9 cellular contexts compared by ENCODE assay signal in genomic region chr7:108328174-108328651, GRCh38.
A peak's percentile ranks its signal among the peaks of the same experiment; 100 is the strongest.
DNase-seq lines count a peak whose midpoint lies in the region; ATAC-seq, FAIRE-seq and TF ChIP-seq lines count a peak whose summit lies in the region.
"Had no signal": no experiment of that assay in that cellular context is flagged by ENCODE, and none has a peak within 500 bp of the region (broad histone marks: within the 10 kb centered on the region; RNA-seq: fewer than 3 reads in every experiment).

No MANE protein-coding gene starts in this region.

- H3K4me3 ChIP-seq in K562 (no peak overlapping the region), tibial artery (no peak overlapping the region)

- peak; percentile 29 for FAIRE-seq in K562 (lab: Jason Lieb, UNC)

- no peak for TF ChIP-seq RAD21 in K562 (CRISPR knock-in tag; conservative IDR thresholded peaks at IDR 0.05 in 1 of 2, IDR thresholded peaks at IDR 0.05 in 1 of 2)

- TF ChIP-seq POLR2A in K562 (conservative IDR thresholded peaks at IDR 0.05), result no peak

- H3K9me1 ChIP-seq in K562 (ENCODE audit: control insufficient read depth, insufficient read depth, low read length), result no peaks in the 10 kb centered on the region

- H3K79me2 ChIP-seq in K562 (ENCODE audit: control insufficient read depth, insufficient read depth, low read length), result no peaks in the 10 kb centered on the region

- BruUV-seq in K562 (replicated peaks; lab: Mats Ljungman, UMichigan), result no TSS peak

- ATAC-seq in GM18502 (IDR thresholded peaks at IDR 0.05; ENCODE audit: poor library complexity, unreplicated experiment) (peak; percentile 73), GM21526 (IDR thresholded peaks at IDR 0.05; ENCODE audit: low FRiP score, unreplicated experiment) (peak; percentile 74), HG03354 (IDR thresholded peaks at IDR 0.05; ENCODE audit: poor library complexity, severe bottlenecking, unreplicated experiment) (peak; percentile 76), K562 (no peak)

- CTCF ChIA-PET in K562 (lab: Yijun Ruan, JAX; ENCODE audit: low intra/inter-chr PET ratio), result no interaction called here

- no peak overlapping the region for H3K4me2 ChIP-seq in K562 (ENCODE audit: insufficient read depth, low read length)

- H4K20me1 ChIP-seq in K562 (replicated peaks; ENCODE audit: control insufficient read depth, insufficient read depth, low read length), result no peaks in the 10 kb centered on the region

- 2% methylated on average over 2 of the region's 2 CpGs for WGBS in K562 (ENCODE audit: insufficient coverage, low coverage, missing lambda C conversion rate)

- H3K9ac ChIP-seq in K562 (ENCODE audit: insufficient read depth in 1 of 2, low read depth in 2 of 2, low read length in 2 of 2), result no peak overlapping the region

- no peaks in the 10 kb centered on the region for H3K4me1 ChIP-seq in K562 (replicated peaks in 1 of 2; ENCODE audit: control insufficient read depth in 2 of 2, insufficient read depth in 2 of 2, low read length in 2 of 2)
- no peaks in the 10 kb centered on the region for H3K4me1 ChIP-seq in tibial artery

- H3K9me3 ChIP-seq in K562 (replicated peaks; ENCODE audit: control insufficient read depth, insufficient read depth, low read depth, low read length) (no peaks in the 10 kb centered on the region), tibial artery (no peaks in the 10 kb centered on the region)

- intact Hi-C loops in K562 (cut with micrococcal nuclease) (no loop called here), tibial artery (cut with DNase I; ENCODE audit: low total_unique reads) (no loop called here)

- H2AFZ ChIP-seq in K562 (ENCODE audit: low read depth, low read length), result no peak overlapping the region

- no peak for TF ChIP-seq EP300 in K562 (IDR thresholded peaks at IDR 0.05; ENCODE audit: low read length)

- in situ Hi-C loops in K562 (cut with MboI), result no loop called here

- H3K36me3 ChIP-seq in K562 (ENCODE audit: control insufficient read depth, insufficient read depth, low read length), result no peaks in the 10 kb centered on the region
- H3K36me3 ChIP-seq in tibial artery, result no peaks in the 10 kb centered on the region

- POLR2A ChIA-PET in K562 (lab: Yijun Ruan, JAX), result interaction anchor here (0.6 kb wide), 1 partner anchor 48 kb away, joined by 3 read pairs; no protein-coding TSS in a partner anchor

- DNase-seq in K562 (ENCODE audit: extremely low read depth in 1 of 4, low spot score in 3 of 4), result no peak
- DNase-seq in activated naive CD4-positive, alpha-beta T cell treated with anti-CD3 and anti-CD28 coated beads, Interleukin-2, amount 50 U/mL, for 16 hours, result no peak
- DNase-seq in iPS-NIHi11 (ENCODE audit: low spot score), result no peak
- no peak for DNase-seq in tibial artery
- no peak for DNase-seq in NCI-H1417 treated with DMSO at 0.1 percent for 48 hours (lab: John Stamatoyannopoulos, UW)
- DNase-seq: DMS79 had no signal

- TF ChIP-seq CTCF in K562 (IDR thresholded peaks at IDR 0.05 in 2 of 3, conservative IDR thresholded peaks at IDR 0.05 in 1 of 3; ENCODE audit: insufficient read depth in 2 of 3, low read depth in 1 of 3, low read length in 3 of 3) (no peak), tibial artery (IDR thresholded peaks at IDR 0.05) (no peak)

- no peaks in the 10 kb centered on the region; a peak in 2 of 5 replicates for H3K27me3 ChIP-seq in K562 (ENCODE audit: control insufficient read depth in 2 of 2, insufficient read depth in 2 of 2, low read length in 2 of 2)
- H3K27me3 ChIP-seq in tibial artery, result no peaks in the 10 kb centered on the region

- H3K27ac ChIP-seq in K562 (ENCODE audit: extremely low read depth, low read depth, low read length) (no peak overlapping the region), tibial artery (no peak overlapping the region)

TF ChIP-seq in K562, 482 proteins besides CTCF, POLR2A, EP300 and RAD21:
- no peak for TF ChIP-seq MEIS2 (IDR thresholded peaks at IDR 0.05; ENCODE audit: partially characterized antibody)
- no peak for TF ChIP-seq ARID1B (IDR thresholded peaks at IDR 0.05)
- TF ChIP-seq, protein P1, sequence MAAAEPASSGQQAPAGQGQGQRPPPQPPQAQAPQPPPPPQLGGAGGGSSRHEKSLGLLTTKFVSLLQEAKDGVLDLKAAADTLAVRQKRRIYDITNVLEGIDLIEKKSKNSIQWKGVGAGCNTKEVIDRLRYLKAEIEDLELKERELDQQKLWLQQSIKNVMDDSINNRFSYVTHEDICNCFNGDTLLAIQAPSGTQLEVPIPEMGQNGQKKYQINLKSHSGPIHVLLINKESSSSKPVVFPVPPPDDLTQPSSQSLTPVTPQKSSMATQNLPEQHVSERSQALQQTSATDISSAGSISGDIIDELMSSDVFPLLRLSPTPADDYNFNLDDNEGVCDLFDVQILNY (CRISPR knock-in tag; IDR thresholded peaks at IDR 0.05), result no peak
- TF ChIP-seq NBN (IDR thresholded peaks at IDR 0.05; ENCODE audit: low read depth), result no peak
- no peak for TF ChIP-seq SREBF1 (IDR thresholded peaks at IDR 0.05; ENCODE audit: borderline replicate concordance, low read depth, low read length)
- no peak for TF ChIP-seq ZNF143 (CRISPR knock-in tag; IDR thresholded peaks at IDR 0.05)
- TF ChIP-seq YY1 (IDR thresholded peaks at IDR 0.05; ENCODE audit: borderline replicate concordance in 1 of 3, control insufficient read depth in 1 of 3, extremely low read depth in 1 of 3, insufficient read depth in 3 of 3, insufficient read length in 1 of 3, insufficient replicate concordance in 2 of 3, low read depth in 1 of 3, low read length in 2 of 3), result no peak
- TF ChIP-seq, protein P2, sequence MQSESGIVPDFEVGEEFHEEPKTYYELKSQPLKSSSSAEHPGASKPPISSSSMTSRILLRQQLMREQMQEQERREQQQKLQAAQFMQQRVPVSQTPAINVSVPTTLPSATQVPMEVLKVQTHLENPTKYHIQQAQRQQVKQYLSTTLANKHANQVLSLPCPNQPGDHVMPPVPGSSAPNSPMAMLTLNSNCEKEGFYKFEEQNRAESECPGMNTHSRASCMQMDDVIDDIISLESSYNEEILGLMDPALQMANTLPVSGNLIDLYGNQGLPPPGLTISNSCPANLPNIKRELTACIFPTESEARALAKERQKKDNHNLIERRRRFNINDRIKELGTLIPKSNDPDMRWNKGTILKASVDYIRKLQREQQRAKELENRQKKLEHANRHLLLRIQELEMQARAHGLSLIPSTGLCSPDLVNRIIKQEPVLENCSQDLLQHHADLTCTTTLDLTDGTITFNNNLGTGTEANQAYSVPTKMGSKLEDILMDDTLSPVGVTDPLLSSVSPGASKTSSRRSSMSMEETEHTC (IDR thresholded peaks at IDR 0.05), result no peak
- no peak for TF ChIP-seq POLR3A (IDR thresholded peaks at IDR 0.05; ENCODE audit: borderline replicate concordance, extremely low read depth, insufficient read depth, insufficient read length)
- TF ChIP-seq PURB (CRISPR knock-in tag; IDR thresholded peaks at IDR 0.05; ENCODE audit: low read depth), result no peak
TF ChIP-seq in K562: peak in this region for 0.
